26 cellular contexts compared by ENCODE assay signal in the genomic region with DNA sequence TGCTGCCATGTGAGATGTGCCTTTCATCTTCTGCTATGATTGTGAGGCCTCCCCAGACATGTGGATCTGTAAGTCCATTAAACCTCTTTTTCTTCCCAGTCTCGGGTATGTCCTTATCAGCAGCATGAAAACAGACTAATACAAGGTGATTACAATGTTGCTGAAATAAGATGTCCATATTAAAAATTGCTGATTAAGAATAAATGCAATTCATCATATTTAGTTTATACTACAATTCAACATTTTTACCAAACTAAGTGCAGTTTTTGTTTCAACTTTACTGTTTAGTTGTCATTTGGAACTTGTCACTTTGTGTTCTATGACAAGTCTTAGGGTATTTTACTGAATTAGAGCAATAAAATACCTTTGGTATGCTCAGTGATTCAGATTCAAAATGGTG.
"Had no signal": no experiment of that assay in that cellular context is flagged by ENCODE, and none has a peak within 500 bp of the region (broad histone marks: within the 10 kb centered on the region; RNA-seq: fewer than 3 reads in every experiment).

No MANE protein-coding gene starts in this region.

- H3K4me3 ChIP-seq: neural progenitor cell, pancreas, prostate gland, skin epidermis, smooth muscle cell, spleen, suprapubic skin, testis, tibial artery, transverse colon, upper lobe of right lung, uterus had no signal

- H3K4me2 ChIP-seq: neural progenitor cell, smooth muscle cell had no signal

- H3K27me3 ChIP-seq: neural progenitor cell, pancreas, spleen, suprapubic skin, testis, tibial artery, transverse colon, upper lobe of right lung, uterus had no signal

- DNase-seq: naive thymus-derived CD4-positive, alpha-beta T cell; natural killer cell; pancreas; right cardiac atrium; spleen; stimulated activated CD4-positive, alpha-beta T cell treated with anti-CD3 and anti-CD28 coated beads, Interleukin-12 subunit alpha, Interleukin-12 subunit beta, amount 100 ng/mL, for 4 hours; stimulated activated CD4-positive, alpha-beta T cell treated with anti-CD3 and anti-CD28 coated beads, Interleukin-1b, Interleukin-23, amount 100 ng/mL, for 48 hours; stimulated activated CD4-positive, alpha-beta T cell treated with anti-CD3 and anti-CD28 coated beads, Interleukin-4, amount 100 ng/mL, for 1 hour; stimulated activated CD4-positive, alpha-beta T cell treated with anti-CD3 and anti-CD28 coated beads, Interleukin-4, amount 100 ng/mL, for 4 hours; stimulated activated CD8-positive, alpha-beta memory T cell treated with anti-CD3 and anti-CD28 coated beads, Interleukin-4, amount 100 ng/mL, for 48 hours; stimulated activated naive CD4-positive, alpha-beta T cell; stimulated activated naive CD8-positive, alpha-beta T cell treated with anti-CD3 and anti-CD28 coated beads, Interleukin-15, amount 100 ng/mL, for 72 hours; stimulated activated naive CD8-positive, alpha-beta T cell treated with anti-CD3 and anti-CD28 coated beads, Interleukin-15, Interleukin-2, amounts not matched to agents 100 U/mL and 50 U/mL, for 24 hours; substantia nigra; testis; tibial artery; transverse colon; upper lobe of right lung; uterus had no signal

- H3K9ac ChIP-seq: neural progenitor cell had no signal

- FAIRE-seq: pancreas had no signal

- H3K36me3 ChIP-seq: neural progenitor cell, pancreas, prostate gland, spleen, suprapubic skin, tibial artery, transverse colon, upper lobe of right lung, uterus had no signal

- H3K4me1 ChIP-seq: neural progenitor cell, pancreas, prostate gland, spleen, suprapubic skin, testis, tibial artery, transverse colon, upper lobe of right lung, uterus had no signal

- ATAC-seq: naive thymus-derived CD4-positive, alpha-beta T cell; natural killer cell; pancreas; right cardiac atrium; sciatic nerve; stimulated activated memory B cell treated with anti-CD40 and anti-IgM and Interleukin-4, amounts not matched to agents 10 μg/mL and 1 μg/mL and 100 μg/mL, for 72 hours; stimulated activated naive CD8-positive, alpha-beta T cell treated with anti-CD3 and anti-CD28 coated beads, Interleukin-15, amount 100 ng/mL, for 72 hours; stimulated activated naive CD8-positive, alpha-beta T cell treated with anti-CD3 and anti-CD28 coated beads, Interleukin-15, Interleukin-2, amounts not matched to agents 100 U/mL and 50 U/mL, for 24 hours; upper lobe of right lung had no signal

- H2AFZ ChIP-seq: neural progenitor cell had no signal

- H3K9me3 ChIP-seq: pancreas, prostate gland, spleen, suprapubic skin, testis, tibial artery, transverse colon, upper lobe of right lung, uterus had no signal

- H3K27ac ChIP-seq: neural progenitor cell, pancreas, prostate gland, skin epidermis, spleen, suprapubic skin, testis, tibial artery, transverse colon, upper lobe of right lung, uterus had no signal
